In the genomic region with DNA sequence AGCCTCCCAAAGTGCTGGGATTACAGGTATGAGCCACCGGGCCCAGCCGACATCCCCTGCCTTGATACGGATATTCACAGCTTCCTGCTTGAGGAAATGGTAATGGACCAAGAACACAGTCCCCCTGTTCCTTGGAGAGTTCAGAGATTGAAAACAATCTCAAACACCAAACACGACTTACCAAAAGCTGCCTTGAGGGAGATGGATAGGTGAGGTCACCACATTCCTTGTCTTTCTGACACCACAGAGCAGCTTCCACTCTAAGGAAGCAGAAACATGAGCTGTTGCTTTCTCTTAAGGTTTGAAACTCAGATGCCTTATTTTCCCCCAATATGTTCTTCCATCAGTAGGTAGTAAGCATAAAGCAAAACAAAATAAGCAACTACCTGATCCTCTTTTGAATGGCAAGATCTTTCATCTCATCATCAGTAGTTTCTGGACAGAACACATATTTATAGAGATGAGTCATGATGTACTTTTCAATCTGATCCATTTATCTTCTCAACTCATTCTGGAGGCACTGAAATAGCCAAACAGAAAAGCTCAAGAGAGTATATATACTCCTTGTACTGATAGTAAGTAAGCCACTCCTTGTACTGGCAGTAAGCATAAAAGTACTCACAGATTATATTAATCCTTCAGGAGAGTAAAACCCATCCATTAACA, we compare ENCODE assay signal across 17 cellular contexts.
"Had no signal": no experiment of that assay in that cellular context is flagged by ENCODE, and none has a peak within 500 bp of the region (broad histone marks: within the 10 kb centered on the region; RNA-seq: fewer than 3 reads in every experiment).

No MANE protein-coding gene starts in this region.

- H3K4me3 ChIP-seq: gastrocnemius medialis, heart left ventricle, transverse colon had no signal

- H3K9me3 ChIP-seq: gastrocnemius medialis, heart left ventricle, transverse colon had no signal

- H3K27ac Mint-ChIP-seq: activated CD4-positive, alpha-beta memory T cell treated with anti-CD3 and anti-CD28 coated beads, Interleukin-2, amount 10 ng/mL, durations not matched to agents 7 days and 5 days; activated naive CD8-positive, alpha-beta T cell; activated T-cell treated with anti-CD3 and anti-CD28 coated beads, Interleukin-2, amount 50 U/mL, for 72 hours; effector memory CD8-positive, alpha-beta T cell; natural killer cell treated with Interleukin-12 subunit alpha and Interleukin-12 subunit beta and Interleukin-15 and Interleukin-18, amount 100 ng/mL, for 72 hours; T-helper 1 cell treated with Interleukin-12 subunit alpha and Interleukin-12 subunit beta and Interleukin-4 antibody, amounts not matched to agents 30 μg/mL and 1 μg/mL, for 36 hours had no signal

- H3K4me3 Mint-ChIP-seq: activated CD4-positive, alpha-beta memory T cell treated with anti-CD3 and anti-CD28 coated beads, Interleukin-2, amount 10 ng/mL, durations not matched to agents 7 days and 5 days; activated naive CD8-positive, alpha-beta T cell; activated T-cell treated with anti-CD3 and anti-CD28 coated beads, Interleukin-2, amount 50 U/mL, for 72 hours; effector memory CD8-positive, alpha-beta T cell; natural killer cell treated with Interleukin-12 subunit alpha and Interleukin-12 subunit beta and Interleukin-15 and Interleukin-18, amount 100 ng/mL, for 72 hours; T-helper 1 cell treated with Interleukin-12 subunit alpha and Interleukin-12 subunit beta and Interleukin-4 antibody, amounts not matched to agents 30 μg/mL and 1 μg/mL, for 36 hours had no signal

- H3K27me3 Mint-ChIP-seq: activated CD4-positive, alpha-beta memory T cell treated with anti-CD3 and anti-CD28 coated beads, Interleukin-2, amount 10 ng/mL, durations not matched to agents 7 days and 5 days; activated naive CD8-positive, alpha-beta T cell; effector memory CD8-positive, alpha-beta T cell; natural killer cell treated with Interleukin-12 subunit alpha and Interleukin-12 subunit beta and Interleukin-15 and Interleukin-18, amount 100 ng/mL, for 72 hours had no signal

- H3K36me3 ChIP-seq: gastrocnemius medialis, transverse colon had no signal

- H3K4me1 Mint-ChIP-seq: activated CD4-positive, alpha-beta memory T cell treated with anti-CD3 and anti-CD28 coated beads, Interleukin-2, amount 10 ng/mL, durations not matched to agents 7 days and 5 days had no signal

- H3K9me3 Mint-ChIP-seq: activated CD4-positive, alpha-beta memory T cell treated with anti-CD3 and anti-CD28 coated beads, Interleukin-2, amount 10 ng/mL, durations not matched to agents 7 days and 5 days; activated T-cell treated with anti-CD3 and anti-CD28 coated beads, Interleukin-2, amount 50 U/mL, for 72 hours; effector memory CD8-positive, alpha-beta T cell; natural killer cell treated with Interleukin-12 subunit alpha and Interleukin-12 subunit beta and Interleukin-15 and Interleukin-18, amount 100 ng/mL, for 72 hours; T-helper 1 cell treated with Interleukin-12 subunit alpha and Interleukin-12 subunit beta and Interleukin-4 antibody, amounts not matched to agents 30 μg/mL and 1 μg/mL, for 36 hours had no signal

- H3K27me3 ChIP-seq: gastrocnemius medialis, heart left ventricle, transverse colon had no signal

- H3K36me3 Mint-ChIP-seq: natural killer cell treated with Interleukin-12 subunit alpha and Interleukin-12 subunit beta and Interleukin-15 and Interleukin-18, amount 100 ng/mL, for 72 hours had no signal

- H3K27ac ChIP-seq: gastrocnemius medialis, heart left ventricle had no signal

- DNase-seq: activated CD4-positive, alpha-beta memory T cell treated with anti-CD3 and anti-CD28 coated beads, Interleukin-2, amount 10 ng/mL, durations not matched to agents 7 days and 5 days; activated CD4-positive, alpha-beta T cell treated with anti-CD3 and anti-CD28 coated beads for 4 hours; activated gamma-delta T cell treated with Interleukin-2 at 50 U/mL for 16 hours; activated T-cell treated with anti-CD3 and anti-CD28 coated beads, Interleukin-2, amount 50 U/mL, for 72 hours; aorta; dermis blood vessel endothelial cell; effector memory CD8-positive, alpha-beta T cell; gastrocnemius medialis; heart left ventricle; stimulated activated CD4-positive, alpha-beta T cell treated with anti-CD3 and anti-CD28 coated beads, Interleukin-15, amount 100 ng/mL, for 24 hours; stimulated activated CD4-positive, alpha-beta T cell treated with anti-CD3 and anti-CD28 coated beads, Interleukin-4, amount 100 ng/mL, for 4 hours; stimulated activated CD8-positive, alpha-beta memory T cell treated with anti-CD3 and anti-CD28 coated beads, Interleukin-4, amount 100 ng/mL, for 48 hours; stimulated activated naive CD8-positive, alpha-beta T cell treated with anti-CD3 and anti-CD28 coated beads, Interleukin-15, Interleukin-2, amounts not matched to agents 100 U/mL and 50 U/mL, for 24 hours had no signal

- H3K4me1 ChIP-seq: gastrocnemius medialis, heart left ventricle had no signal

- ATAC-seq: activated T-cell treated with anti-CD3 and anti-CD28 coated beads, Interleukin-2, amount 50 U/mL, for 72 hours; effector memory CD8-positive, alpha-beta T cell; gastrocnemius medialis; heart left ventricle; natural killer cell treated with Interleukin-12 subunit alpha and Interleukin-12 subunit beta and Interleukin-15 and Interleukin-18, amount 100 ng/mL, for 72 hours; stimulated activated naive CD8-positive, alpha-beta T cell treated with anti-CD3 and anti-CD28 coated beads, Interleukin-15, Interleukin-2, amounts not matched to agents 100 U/mL and 50 U/mL, for 24 hours had no signal
